In genomic region chr2:105315314-105315713, GRCh38 we compare ENCODE assay signal across 16 cellular contexts. TPM values are rescaled to one million over a fixed set of nuclear protein-coding genes. Genes with fewer than 3 reads are reported as not detected.
A peak's percentile ranks its signal among the peaks of the same experiment; 100 is the strongest.
DNase-seq lines count a peak whose midpoint lies in the region; ATAC-seq and TF ChIP-seq lines count a peak whose summit lies in the region.
"Had no signal": no experiment of that assay in that cellular context is flagged by ENCODE, and none has a peak within 500 bp of the region (broad histone marks: within the 10 kb centered on the region; RNA-seq: fewer than 3 reads in every experiment).

No MANE protein-coding gene starts in this region.

- WGBS in heart right ventricle, 2 donors = 81% methylated on average over 3 of the region's 3 CpGs

- no peaks in the 10 kb centered on the region for H3K9me3 Mint-ChIP-seq in activated T-helper 17 cell treated with anti-CD3 and anti-CD28 coated beads, Interleukin-2, amount 50 U/mL, for 72 hours
- H3K9me3 Mint-ChIP-seq: CD8-positive, alpha-beta memory T cell had no signal

- H3K9me3 ChIP-seq in heart right ventricle = no peaks in the 10 kb centered on the region
- H3K9me3 ChIP-seq: MG63, sigmoid colon had no signal

- DNase-seq in heart right ventricle (no peak), RWPE1 (ENCODE audit: low spot score) (no peak), GF-D8 (lab: John Stamatoyannopoulos, UW) (no peak)
- DNase-seq: activated CD4-positive, alpha-beta T cell treated with anti-CD3 and anti-CD28 coated beads, Interleukin-2, amount 50 U/mL, for 48 hours; activated naive CD4-positive, alpha-beta T cell; CD8-positive, alpha-beta memory T cell; MG63; PC-3; sigmoid colon had no signal

- intact Hi-C loops in heart right ventricle (cut with DNase I) = no loop called here

- peaks cover 19% of the 10 kb centered on the region for H3K4me1 Mint-ChIP-seq in activated T-helper 17 cell treated with anti-CD3 and anti-CD28 coated beads, Interleukin-2, amount 50 U/mL, for 72 hours

- TF ChIP-seq CTCF in heart right ventricle (IDR thresholded peaks at IDR 0.05) (no peak), RWPE1 (conservative IDR thresholded peaks at IDR 0.05; ENCODE audit: low read depth) (no peak)

- H3K27me3 Mint-ChIP-seq in activated T-helper 17 cell treated with anti-CD3 and anti-CD28 coated beads, Interleukin-2, amount 50 U/mL, for 72 hours = no peaks in the 10 kb centered on the region
- H3K27me3 Mint-ChIP-seq: CD8-positive, alpha-beta memory T cell had no signal

- no peak overlapping the region for H3K4me3 ChIP-seq in heart right ventricle
- H3K4me3 ChIP-seq: cardiac muscle cell, MG63, sigmoid colon had no signal

- POLR2A ChIA-PET in RWPE1 (lab: Yijun Ruan, JAX; ENCODE audit: low non-redundant PET) = no interaction called here

- no peaks in the 10 kb centered on the region for H3K27me3 ChIP-seq in heart right ventricle
- H3K27me3 ChIP-seq: cardiac muscle cell, MG63, sigmoid colon had no signal

- peaks cover 0 to 10% (median 5%) of the 10 kb centered on the region in 9 donors for H3K4me1 ChIP-seq in heart right ventricle

- H3K36me3 Mint-ChIP-seq in activated T-helper 17 cell treated with anti-CD3 and anti-CD28 coated beads, Interleukin-2, amount 50 U/mL, for 72 hours (ENCODE audit: low read depth) = peaks cover 4% of the 10 kb centered on the region

- H3K27ac ChIP-seq in heart right ventricle (no peak overlapping the region), RWPE1 (no peak overlapping the region)
- H3K27ac ChIP-seq: cardiac muscle cell, epithelial cell of prostate, sigmoid colon had no signal

- peak; percentile 75 for ATAC-seq in GM18868 (IDR thresholded peaks at IDR 0.05; ENCODE audit: unreplicated experiment)
- ATAC-seq in GM21515 (IDR thresholded peaks at IDR 0.05; ENCODE audit: unreplicated experiment) = peak; percentile 54
- peak; percentile 53 for ATAC-seq in HG03025 (IDR thresholded peaks at IDR 0.05; ENCODE audit: low FRiP score, unreplicated experiment)
- ATAC-seq in activated T-helper 17 cell treated with anti-CD3 and anti-CD28 coated beads, Interleukin-2, amount 50 U/mL, for 72 hours (replicated peaks) = peak; percentile 59
- no peak for ATAC-seq in heart right ventricle
- ATAC-seq: left lobe of liver, PC-3 had no signal

- no peak overlapping the region for H3K4me3 Mint-ChIP-seq in activated T-helper 17 cell treated with anti-CD3 and anti-CD28 coated beads, Interleukin-2, amount 50 U/mL, for 72 hours
- H3K4me3 Mint-ChIP-seq: CD8-positive, alpha-beta memory T cell had no signal

- no peak overlapping the region for H3K27ac Mint-ChIP-seq in activated T-helper 17 cell treated with anti-CD3 and anti-CD28 coated beads, Interleukin-2, amount 50 U/mL, for 72 hours

- CTCF ChIA-PET in RWPE1 (lab: Yijun Ruan, JAX) = interaction anchor here (0.5 kb wide), 1 partner anchor 1002 kb away, joined by 3 read pairs; no protein-coding TSS in a partner anchor

- H3K36me3 ChIP-seq in heart right ventricle = no peaks in the 10 kb centered on the region
- H3K36me3 ChIP-seq: cardiac muscle cell, MG63, sigmoid colon had no signal

RNA-seq across cellular contexts. Expression of gene TGFBRAP1, which starts 14.2 kb away (rescaled TPM):
- total RNA-seq in activated T-helper 17 cell treated with anti-CD3 and anti-CD28 coated beads, Interleukin-2, amount 50 U/mL, for 72 hours = 10 to 100 TPM; 16.5 to 28.0 TPM
- total RNA-seq in heart right ventricle = 10 to 100 TPM in 9 of 10 donors, 1 to 10 TPM in 1; 8.3 to 12.7 (median 10.5) TPM
- polyA plus RNA-seq in heart right ventricle = 1 to 10 TPM; 2.1 to 3.4 TPM

RNA-seq across cellular contexts. Expression of gene C2orf49, which starts 22.0 kb away (rescaled TPM):
- 10 to 100 TPM; 17.7 to 23.8 TPM for total RNA-seq in activated T-helper 17 cell treated with anti-CD3 and anti-CD28 coated beads, Interleukin-2, amount 50 U/mL, for 72 hours
- 10 to 100 TPM; 12.2 to 22.9 (median 17.2) TPM for total RNA-seq in heart right ventricle
- 1 to 10 TPM; 9.0 to 9.1 TPM for polyA plus RNA-seq in heart right ventricle

Comparison
In these comparisons a context has a peak if more than half of its experiments do, and no peak if none do; other contexts are left out.
1. ATAC-seq: peak in GM18868 (single experiment), GM21515 (single experiment), HG03025 (single experiment) and activated T-helper 17 cell treated with anti-CD3 and anti-CD28 coated beads, Interleukin-2, amount 50 U/mL, for 72 hours (single experiment); none in heart right ventricle (0 of 8).